Comparison of ENCODE assay signal across 8 cellular contexts in the genomic region with DNA sequence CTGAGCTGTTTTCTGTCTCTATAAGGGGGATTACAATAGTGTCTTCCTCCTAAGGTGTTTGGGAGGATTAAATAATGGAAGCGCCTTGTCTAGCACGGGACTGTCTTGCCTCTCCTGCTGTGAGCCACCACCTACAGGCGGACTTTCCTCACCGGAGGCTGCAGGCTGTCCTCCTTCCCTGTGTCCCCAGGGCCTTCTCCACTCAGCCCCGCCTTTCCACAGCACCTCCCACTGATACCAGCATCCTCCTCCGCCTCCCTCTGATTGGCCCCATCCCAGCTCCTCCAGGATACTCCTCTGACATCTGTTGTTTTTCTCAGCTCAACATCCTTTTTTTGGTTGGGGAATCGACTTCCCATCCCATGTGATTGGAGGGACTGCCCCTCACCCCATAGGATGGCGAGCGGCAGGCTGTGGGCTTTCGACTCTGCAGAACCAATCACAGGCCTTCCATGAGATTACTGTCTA. TPM values are rescaled to one million over a fixed set of nuclear protein-coding genes. Genes with fewer than 3 reads are reported as not detected.
DNase-seq lines count a peak whose midpoint lies in the region; ATAC-seq, FAIRE-seq and TF ChIP-seq lines count a peak whose summit lies in the region.

No MANE protein-coding gene starts in this region.

- no peaks in the 10 kb centered on the region; the same call in 1 of the 2 replicates for H3K9me3 ChIP-seq in AG04450 (ENCODE audit: control insufficient read depth, insufficient read depth, low read length)
- no peaks in the 10 kb centered on the region for H3K9me3 ChIP-seq in MM.1S (replicated peaks; ENCODE audit: insufficient read depth, low read length)
- H3K9me3 ChIP-seq in mammary epithelial cell (replicated peaks; ENCODE audit: insufficient read depth, low read length) = no peaks in the 10 kb centered on the region
- H3K9me3 ChIP-seq in iPS-15b (ENCODE audit: control insufficient read depth, insufficient read depth, low read length) = no peaks in the 10 kb centered on the region

- CTCF ChIA-PET in AG04450 (lab: Charles Lee) = interaction anchor here (0.9 to 2.7 kb wide), 3 partner anchors 8 to 93 kb away, joined by 3 to 17 read pairs (median 12); partner anchors contain the start of gene ENDOG
- CTCF ChIA-PET in mammary epithelial cell (lab: Charles Lee; ENCODE audit: low non-redundant PET) = interaction anchor here (0.6 kb wide), 1 partner anchor 303 kb away, joined by 4 read pairs; the partner anchor contains the start of gene SH3GLB2

- H3K4me3 ChIP-seq in AG04450 (ENCODE audit: low read depth, low read length) = peak overlapping the region; percentile 78
- H3K4me3 ChIP-seq in MM.1S (ENCODE audit: low read length) = peak overlapping the region; percentile 62
- H3K4me3 ChIP-seq in mammary epithelial cell (replicated peaks in 1 of 3; ENCODE audit: insufficient read depth in 1 of 3, low read depth in 2 of 3, low read length in 3 of 3) = peak overlapping the region; percentile 43 to 87 (median 52)
- H3K4me3 ChIP-seq in iPS-15b (ENCODE audit: low read depth, low read length) = peak overlapping the region; percentile 60

- peak; percentile 85 for FAIRE-seq in GM18507 (lab: Jason Lieb, UNC)

- no peak overlapping the region for H3K27ac ChIP-seq in AG04450 (ENCODE audit: low read depth, low read length)
- H3K27ac ChIP-seq in MM.1S (ENCODE audit: low read length) = peak overlapping the region; percentile 2; the same call in 1 of the 2 replicates
- H3K27ac ChIP-seq in mammary epithelial cell (ENCODE audit: insufficient read depth, low read depth, low read length) = no peak overlapping the region

- BruUV-seq in mammary epithelial cell (replicated peaks; lab: Mats Ljungman, UMichigan) = no TSS peak

- POLR2A ChIA-PET in AG04450 (lab: Yijun Ruan, JAX) = interaction anchor here (0.6 to 1.0 kb wide), 4 partner anchors 11 to 93 kb away, joined by 3 to 7 read pairs (median 4); partner anchors contain the start of gene ENDOG

- H3K27me3 ChIP-seq in AG04450 (ENCODE audit: control insufficient read depth, insufficient read depth, low read length) (no peaks in the 10 kb centered on the region), MM.1S (replicated peaks; ENCODE audit: insufficient read depth, low read length) (no peaks in the 10 kb centered on the region), mammary epithelial cell (ENCODE audit: insufficient read depth, low read length) (no peaks in the 10 kb centered on the region), iPS-15b (ENCODE audit: control insufficient read depth, insufficient read depth, low read length) (no peaks in the 10 kb centered on the region)

- no peaks in the 10 kb centered on the region for H3K9me2 ChIP-seq in MM.1S (replicated peaks; ENCODE audit: insufficient read depth, low read length)

- DNase-seq in AG04450 (ENCODE audit: low read depth, low spot score) (peak; percentile 26), GM18507 (ENCODE audit: extremely low spot score, insufficient read length, low read depth) (peak; percentile 66), MM.1S (peak; percentile 57), T follicular helper cell (ENCODE audit: low read depth) (peak; percentile 21), mammary epithelial cell (peak; percentile 71), sciatic nerve (ENCODE audit: low spot score) (no peak)

- peaks cover 7% of the 10 kb centered on the region; the same call in 1 of the 2 replicates for H3K4me1 ChIP-seq in MM.1S (ENCODE audit: low read length)
- H3K4me1 ChIP-seq in mammary epithelial cell (ENCODE audit: insufficient read depth, low read length) = peaks cover 13% of the 10 kb centered on the region
- H3K4me1 ChIP-seq in iPS-15b (ENCODE audit: control insufficient read depth, insufficient read depth, low read length) = peaks cover 3% of the 10 kb centered on the region

- peak; percentile 57 for ATAC-seq in sciatic nerve
- ATAC-seq in GM19324 (IDR thresholded peaks at IDR 0.05; ENCODE audit: low FRiP score, unreplicated experiment) = no peak

- H3K4me2 ChIP-seq in MM.1S (ENCODE audit: low read depth, low read length) (peak overlapping the region; percentile 60), mammary epithelial cell (ENCODE audit: insufficient read depth, low read depth, low read length) (peak overlapping the region; percentile 67)

- intact Hi-C loops in mammary epithelial cell (cut with micrococcal nuclease) = loop anchor here (10.0 kb wide), 1 partner anchor 190 kb away; no protein-coding TSS in a partner anchor
- intact Hi-C loops in sciatic nerve (cut with DNase I) = no loop called here

- 18% methylated on average over 10 of the region's 10 CpGs for WGBS in mammary epithelial cell (ENCODE audit: low coverage, missing lambda C conversion rate)

- H3K79me2 ChIP-seq in MM.1S (ENCODE audit: low read length) (peaks cover 21% of the 10 kb centered on the region), mammary epithelial cell (ENCODE audit: insufficient read depth, low read length) (peaks cover 11% of the 10 kb centered on the region)

- in situ Hi-C loops in mammary epithelial cell (cut with MboI; ENCODE audit: low sequenced_read_pairs in 2 of 2) = no loop called here

- no peaks in the 10 kb centered on the region for H4K20me1 ChIP-seq in MM.1S (ENCODE audit: insufficient read depth, low read length)
- no peaks in the 10 kb centered on the region for H4K20me1 ChIP-seq in mammary epithelial cell (ENCODE audit: insufficient read depth, low read length)

- no peaks in the 10 kb centered on the region for H3K36me3 ChIP-seq in MM.1S (replicated peaks; ENCODE audit: insufficient read depth, low read length)
- no peaks in the 10 kb centered on the region for H3K36me3 ChIP-seq in mammary epithelial cell (ENCODE audit: insufficient read depth, low read length)
- H3K36me3 ChIP-seq in iPS-15b (ENCODE audit: control insufficient read depth, insufficient read depth, low read length) = peaks cover 24% of the 10 kb centered on the region

- H3K9ac ChIP-seq in MM.1S (ENCODE audit: low read length) = peak overlapping the region; percentile 43; the same call in 1 of the 2 replicates
- H3K9ac ChIP-seq in mammary epithelial cell (ENCODE audit: insufficient read depth, low read length) = no peak overlapping the region
- no peak overlapping the region for H3K9ac ChIP-seq in iPS-15b (ENCODE audit: low read depth, low read length)

- H3F3A ChIP-seq in MM.1S (ENCODE audit: insufficient read depth, low read length) = peaks cover 6% of the 10 kb centered on the region; the same call in 1 of the 2 replicates

- dilution Hi-C loops in mammary epithelial cell (cut with HindIII; ENCODE audit: low sequenced_read_pairs) = no loop called here

- no peak for TF ChIP-seq CTCF in AG04450 (IDR thresholded peaks at IDR 0.05; ENCODE audit: low read depth, low read length)
- no peak for TF ChIP-seq CTCF in MM.1S (IDR thresholded peaks at IDR 0.05; ENCODE audit: low read length)
- TF ChIP-seq CTCF in mammary epithelial cell (conservative IDR thresholded peaks at IDR 0.05 in 1 of 2, IDR thresholded peaks at IDR 0.05 in 1 of 2; ENCODE audit: extremely low read depth in 1 of 2, insufficient read depth in 1 of 2, low read depth in 1 of 2, low read length in 2 of 2) = no peak

- H2AFZ ChIP-seq in MM.1S (ENCODE audit: low read length) (peak overlapping the region; percentile 45), mammary epithelial cell (ENCODE audit: low read depth, low read length) (peak overlapping the region; percentile 86)

RNA-seq across cellular contexts. Expression of gene ZDHHC12, which starts 0.9 kb away (rescaled TPM):
- polyA plus RNA-seq in AG04450 (2011; rRNA removed) (23.2 and 33.7 TPM in 2 replicates), mammary epithelial cell (96.6 TPM)
- 6.2 and 8.4 TPM in 2 replicates for polyA minus RNA-seq in AG04450 (2011; rRNA and poly(A)+ RNA removed)
- total RNA-seq in mammary epithelial cell (10 to 100 TPM; 30.0 to 61.3 TPM), sciatic nerve (7.4 TPM)
- 24.7 TPM for polyA minus RNA-seq in mammary epithelial cell

RNA-seq across cellular contexts. Expression of gene PKN3, which starts 22.5 kb away (rescaled TPM):
- 1.7 and 2.2 TPM in 2 replicates for polyA plus RNA-seq in AG04450 (2011; rRNA removed)
- 2.7 and 4.0 TPM in 2 replicates for polyA minus RNA-seq in AG04450 (2011; rRNA and poly(A)+ RNA removed)
- total RNA-seq in mammary epithelial cell = 1 to 10 TPM in 1 of 2 donors, under 1 TPM in 1; 0.33 to 2.1 TPM
- 2.1 TPM for polyA plus RNA-seq in mammary epithelial cell
- polyA minus RNA-seq in mammary epithelial cell = 0.41 TPM
- total RNA-seq in sciatic nerve = 9.9 TPM

RNA-seq across cellular contexts. Expression of gene SET, which starts 35.8 kb away (rescaled TPM):
- polyA plus RNA-seq in AG04450 (2011; rRNA removed) (193 and 259 TPM in 2 replicates), mammary epithelial cell (136 TPM)
- 99.7 and 176 TPM in 2 replicates for polyA minus RNA-seq in AG04450 (2011; rRNA and poly(A)+ RNA removed)
- total RNA-seq in mammary epithelial cell (100 to 1,000 TPM; 282 to 484 TPM), sciatic nerve (222 TPM)
- 116 TPM for polyA minus RNA-seq in mammary epithelial cell

RNA-seq across cellular contexts. Expression of gene ZER1, which starts 46.9 kb away (rescaled TPM):
- polyA plus RNA-seq in AG04450 (2011; rRNA removed) (28.0 and 38.4 TPM in 2 replicates), mammary epithelial cell (17.8 TPM)
- 37.1 and 87.6 TPM in 2 replicates for polyA minus RNA-seq in AG04450 (2011; rRNA and poly(A)+ RNA removed)
- total RNA-seq in mammary epithelial cell (10 to 100 TPM; 27.3 to 29.2 TPM), sciatic nerve (40.6 TPM)
- 90.1 TPM for polyA minus RNA-seq in mammary epithelial cell
